ENCODE assay signal across 8 cellular contexts in the genomic region with DNA sequence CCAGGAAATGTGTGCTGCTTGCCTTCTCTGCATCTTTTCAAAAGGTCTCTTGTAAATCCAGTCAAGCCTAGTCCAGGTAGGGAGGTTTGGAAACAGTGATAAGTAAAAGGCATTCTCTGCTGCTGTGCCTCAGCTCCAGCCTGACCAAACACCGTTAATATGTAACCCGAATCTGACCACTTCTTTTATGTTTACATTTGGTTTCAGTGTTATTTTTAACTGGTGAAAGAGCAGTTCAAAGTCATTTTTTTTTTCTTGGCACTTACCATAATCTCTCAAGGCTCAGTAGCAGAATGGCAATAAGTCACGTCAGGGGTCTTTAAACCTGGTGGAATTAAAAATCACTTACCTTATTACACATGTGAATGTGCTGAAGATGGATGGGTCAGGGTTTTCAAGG.
DNase-seq lines count a peak whose midpoint lies in the region; ATAC-seq, FAIRE-seq and TF ChIP-seq lines count a peak whose summit lies in the region.

No MANE protein-coding gene starts in this region.

- POLR2A ChIA-PET in endothelial cell of umbilical vein (lab: Charles Lee) = no interaction called here

- no peaks in the 10 kb centered on the region for H3K9me3 ChIP-seq in endothelial cell of umbilical vein (replicated peaks; ENCODE audit: control insufficient read depth, insufficient read depth, low read length)

- no peak overlapping the region for H3K9ac ChIP-seq in endothelial cell of umbilical vein (replicated peaks; ENCODE audit: extremely low read depth, insufficient read depth, low read length)

- H3K4me2 ChIP-seq in endothelial cell of umbilical vein (ENCODE audit: insufficient read depth, low read length) = no peak overlapping the region

- no TSS peak for BruUV-seq in endothelial cell of umbilical vein (replicated peaks; lab: Mats Ljungman, UMichigan)

- CTCF ChIA-PET in endothelial cell of umbilical vein (lab: Charles Lee) = interaction anchor here (1.2 kb wide), 1 partner anchor 11 kb away, joined by 3 read pairs; no protein-coding TSS in a partner anchor

- no peaks in the 10 kb centered on the region for H4K20me1 ChIP-seq in endothelial cell of umbilical vein (replicated peaks; ENCODE audit: control insufficient read depth, extremely low read depth, insufficient read depth, low read length)

- H3K36me3 ChIP-seq in endothelial cell of umbilical vein (ENCODE audit: control insufficient read depth in 2 of 2, extremely low read depth in 1 of 2, insufficient read depth in 2 of 2, low read length in 2 of 2) = no peaks in the 10 kb centered on the region

- no peak for FAIRE-seq in endothelial cell of umbilical vein (lab: Jason Lieb, UNC)
- FAIRE-seq in frontal cortex (lab: Jason Lieb, UNC) = no peak

- peak; percentile 67 for ATAC-seq in HG03175 (IDR thresholded peaks at IDR 0.05; ENCODE audit: unreplicated experiment)
- ATAC-seq in GM19397 (IDR thresholded peaks at IDR 0.05; ENCODE audit: unreplicated experiment) = no peak

- no peaks in the 10 kb centered on the region for H3K79me2 ChIP-seq in endothelial cell of umbilical vein (ENCODE audit: control insufficient read depth, insufficient read depth, low read length)

- H3K4me1 ChIP-seq in endothelial cell of umbilical vein (ENCODE audit: control insufficient read depth, extremely low read depth, insufficient read depth, low read length) = no peaks in the 10 kb centered on the region

- H3K27ac ChIP-seq in endothelial cell of umbilical vein (ENCODE audit: insufficient read depth, low read depth, low read length) = no peak overlapping the region

- H3K4me3 ChIP-seq in endothelial cell of umbilical vein (replicated peaks in 1 of 3; ENCODE audit: insufficient read depth in 1 of 3, low read depth in 1 of 3, low read length in 3 of 3) = no peak overlapping the region

- H3K9me1 ChIP-seq in endothelial cell of umbilical vein (replicated peaks; ENCODE audit: control insufficient read depth, extremely low read depth, insufficient read depth, low read length) = no peaks in the 10 kb centered on the region

- intact Hi-C loops in endothelial cell of umbilical vein (cut with micrococcal nuclease) = no loop called here

- no peak overlapping the region for H2AFZ ChIP-seq in endothelial cell of umbilical vein (ENCODE audit: low read depth, low read length)

- peak; percentile 43 for DNase-seq in AG08396 (ENCODE audit: low spot score)
- DNase-seq in endothelial cell of umbilical vein (ENCODE audit: low read depth, low spot score) = peak; percentile 28
- DNase-seq in HUDEP-2 (lab: John Stamatoyannopoulos, UW; ENCODE audit: unreplicated experiment in 76 of 76) = no peak
- no peak for DNase-seq in frontal cortex (ENCODE audit: low spot score in 2 of 2)
- no peak for DNase-seq in C1 segment of cervical spinal cord (lab: John Stamatoyannopoulos, UW)

- dilution Hi-C loops in endothelial cell of umbilical vein (cut with MboI; ENCODE audit: extremely low pct_ligation_motif_present, low sequenced_read_pairs) = no loop called here

- no peak for TF ChIP-seq CTCF in endothelial cell of umbilical vein (IDR thresholded peaks at IDR 0.05; ENCODE audit: extremely low read depth in 1 of 2, insufficient read depth in 1 of 2, low read depth in 1 of 2, low read length in 2 of 2)

- TF ChIP-seq POLR2A in GM19099 (IDR thresholded peaks at IDR 0.05; ENCODE audit: extremely low read depth, insufficient read length, low read depth) = peak; percentile 33
- TF ChIP-seq POLR2A in endothelial cell of umbilical vein (IDR thresholded peaks at IDR 0.05; ENCODE audit: low read depth, low read length) = no peak

- H3K27me3 ChIP-seq in endothelial cell of umbilical vein (ENCODE audit: control insufficient read depth in 2 of 2, insufficient read depth in 2 of 2, low read length in 2 of 2) = peaks cover 0 to 4% of the 10 kb centered on the region in 2 experiments

TF ChIP-seq in endothelial cell of umbilical vein, 7 proteins besides CTCF, POLR2A, EP300 and RAD21:
- TF ChIP-seq FOS (IDR thresholded peaks at IDR 0.05; ENCODE audit: borderline replicate concordance, insufficient read depth, low read length) (no peak), JUN (IDR thresholded peaks at IDR 0.05; ENCODE audit: borderline replicate concordance, insufficient read depth, insufficient read length, low read depth) (no peak), EZH2 (IDR thresholded peaks at IDR 0.05; ENCODE audit: borderline replicate concordance, low read depth, low read length, severe bottlenecking) (no peak), GATA2 (IDR thresholded peaks at IDR 0.05; ENCODE audit: insufficient read depth, insufficient read length, low read depth, low read length) (no peak), POLR2AphosphoS5 (IDR thresholded peaks at IDR 0.05; ENCODE audit: insufficient read depth, low read depth, low read length) (no peak), MYC (IDR thresholded peaks at IDR 0.05; ENCODE audit: low read depth, low read length) (no peak)
- TF ChIP-seq, protein P1, sequence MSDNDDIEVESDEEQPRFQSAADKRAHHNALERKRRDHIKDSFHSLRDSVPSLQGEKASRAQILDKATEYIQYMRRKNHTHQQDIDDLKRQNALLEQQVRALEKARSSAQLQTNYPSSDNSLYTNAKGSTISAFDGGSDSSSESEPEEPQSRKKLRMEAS (IDR thresholded peaks at IDR 0.05; ENCODE audit: insufficient read depth, insufficient read length) = no peak

Comparison
In these comparisons a context has a peak if more than half of its experiments do, and no peak if none do; other contexts are left out.
1. DNase-seq: peak in AG08396 (single experiment) and endothelial cell of umbilical vein (single experiment); none in HUDEP-2 (0 of 76), frontal cortex (0 of 2) and C1 segment of cervical spinal cord (0 of 14).